Comparison of ENCODE assay signal across 1 cellular context in genomic region chr14:45246151-45246550, GRCh38.
TF ChIP-seq lines count a peak whose summit lies in the region.

No MANE protein-coding gene starts in this region.

TF ChIP-seq in GM12878, 131 proteins besides CTCF, POLR2A, EP300 and RAD21 (continued from another document):
- TF ChIP-seq, protein P1, sequence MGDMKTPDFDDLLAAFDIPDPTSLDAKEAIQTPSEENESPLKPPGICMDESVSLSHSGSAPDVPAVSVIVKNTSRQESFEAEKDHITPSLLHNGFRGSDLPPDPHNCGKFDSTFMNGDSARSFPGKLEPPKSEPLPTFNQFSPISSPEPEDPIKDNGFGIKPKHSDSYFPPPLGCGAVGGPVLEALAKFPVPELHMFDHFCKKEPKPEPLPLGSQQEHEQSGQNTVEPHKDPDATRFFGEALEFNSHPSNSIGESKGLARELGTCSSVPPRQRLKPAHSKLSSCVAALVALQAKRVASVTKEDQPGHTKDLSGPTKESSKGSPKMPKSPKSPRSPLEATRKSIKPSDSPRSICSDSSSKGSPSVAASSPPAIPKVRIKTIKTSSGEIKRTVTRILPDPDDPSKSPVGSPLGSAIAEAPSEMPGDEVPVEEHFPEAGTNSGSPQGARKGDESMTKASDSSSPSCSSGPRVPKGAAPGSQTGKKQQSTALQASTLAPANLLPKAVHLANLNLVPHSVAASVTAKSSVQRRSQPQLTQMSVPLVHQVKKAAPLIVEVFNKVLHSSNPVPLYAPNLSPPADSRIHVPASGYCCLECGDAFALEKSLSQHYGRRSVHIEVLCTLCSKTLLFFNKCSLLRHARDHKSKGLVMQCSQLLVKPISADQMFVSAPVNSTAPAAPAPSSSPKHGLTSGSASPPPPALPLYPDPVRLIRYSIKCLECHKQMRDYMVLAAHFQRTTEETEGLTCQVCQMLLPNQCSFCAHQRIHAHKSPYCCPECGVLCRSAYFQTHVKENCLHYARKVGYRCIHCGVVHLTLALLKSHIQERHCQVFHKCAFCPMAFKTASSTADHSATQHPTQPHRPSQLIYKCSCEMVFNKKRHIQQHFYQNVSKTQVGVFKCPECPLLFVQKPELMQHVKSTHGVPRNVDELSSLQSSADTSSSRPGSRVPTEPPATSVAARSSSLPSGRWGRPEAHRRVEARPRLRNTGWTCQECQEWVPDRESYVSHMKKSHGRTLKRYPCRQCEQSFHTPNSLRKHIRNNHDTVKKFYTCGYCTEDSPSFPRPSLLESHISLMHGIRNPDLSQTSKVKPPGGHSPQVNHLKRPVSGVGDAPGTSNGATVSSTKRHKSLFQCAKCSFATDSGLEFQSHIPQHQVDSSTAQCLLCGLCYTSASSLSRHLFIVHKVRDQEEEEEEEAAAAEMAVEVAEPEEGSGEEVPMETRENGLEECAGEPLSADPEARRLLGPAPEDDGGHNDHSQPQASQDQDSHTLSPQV (IDR thresholded peaks at IDR 0.05), result no peak
- TF ChIP-seq MXI1 (IDR thresholded peaks at IDR 0.05; ENCODE audit: low read depth, low read length) (no peak), E2F4 (IDR thresholded peaks at IDR 0.05; ENCODE audit: low read depth, low read length) (no peak), FOXM1 (IDR thresholded peaks at IDR 0.05; ENCODE audit: low read depth, low read length) (no peak), TARDBP (IDR thresholded peaks at IDR 0.05; ENCODE audit: borderline replicate concordance) (no peak), YY1 (IDR thresholded peaks at IDR 0.05; ENCODE audit: low read depth, low read length) (no peak), CREM (IDR thresholded peaks at IDR 0.05; ENCODE audit: low read depth) (no peak), JUNB (IDR thresholded peaks at IDR 0.05) (no peak), KLF5 (IDR thresholded peaks at IDR 0.05; ENCODE audit: partially characterized antibody) (no peak), SRF (IDR thresholded peaks at IDR 0.05; ENCODE audit: low read depth in 2 of 2, low read length in 2 of 2) (no peak), LARP7 (IDR thresholded peaks at IDR 0.05) (no peak), CBFB (IDR thresholded peaks at IDR 0.05; ENCODE audit: low read depth) (no peak), MAX (IDR thresholded peaks at IDR 0.05; ENCODE audit: low read depth, low read length) (no peak)
- TF ChIP-seq, protein P2, sequence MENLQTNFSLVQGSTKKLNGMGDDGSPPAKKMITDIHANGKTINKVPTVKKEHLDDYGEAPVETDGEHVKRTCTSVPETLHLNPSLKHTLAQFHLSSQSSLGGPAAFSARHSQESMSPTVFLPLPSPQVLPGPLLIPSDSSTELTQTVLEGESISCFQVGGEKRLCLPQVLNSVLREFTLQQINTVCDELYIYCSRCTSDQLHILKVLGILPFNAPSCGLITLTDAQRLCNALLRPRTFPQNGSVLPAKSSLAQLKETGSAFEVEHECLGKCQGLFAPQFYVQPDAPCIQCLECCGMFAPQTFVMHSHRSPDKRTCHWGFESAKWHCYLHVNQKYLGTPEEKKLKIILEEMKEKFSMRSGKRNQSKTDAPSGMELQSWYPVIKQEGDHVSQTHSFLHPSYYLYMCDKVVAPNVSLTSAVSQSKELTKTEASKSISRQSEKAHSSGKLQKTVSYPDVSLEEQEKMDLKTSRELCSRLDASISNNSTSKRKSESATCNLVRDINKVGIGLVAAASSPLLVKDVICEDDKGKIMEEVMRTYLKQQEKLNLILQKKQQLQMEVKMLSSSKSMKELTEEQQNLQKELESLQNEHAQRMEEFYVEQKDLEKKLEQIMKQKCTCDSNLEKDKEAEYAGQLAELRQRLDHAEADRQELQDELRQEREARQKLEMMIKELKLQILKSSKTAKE (IDR thresholded peaks at IDR 0.05; ENCODE audit: low read depth, poor library complexity, severe bottlenecking), result no peak
